In genomic region chr6:142013875-142014495, GRCh38 we compare ENCODE assay signal across 16 cellular contexts.
A peak's percentile ranks its signal among the peaks of the same experiment; 100 is the strongest.
DNase-seq lines count a peak whose midpoint lies in the region; ATAC-seq, FAIRE-seq and TF ChIP-seq lines count a peak whose summit lies in the region.
"Had no signal": no experiment of that assay in that cellular context is flagged by ENCODE, and none has a peak within 500 bp of the region (broad histone marks: within the 10 kb centered on the region; RNA-seq: fewer than 3 reads in every experiment).

No MANE protein-coding gene starts in this region.

- H3K9me1 ChIP-seq in keratinocyte (ENCODE audit: control insufficient read depth, extremely low read depth, insufficient read depth, low read length): no peaks in the 10 kb centered on the region

- dilution Hi-C loops in keratinocyte (cut with MboI; ENCODE audit: extremely low pct_ligation_motif_present, low sequenced_read_pairs): no loop called here

- in situ Hi-C loops in brain microvascular endothelial cell (cut with HindIII; ENCODE audit: low pct_ligation_motif_present, low sequenced_read_pairs): no loop called here

- H3K4me1 ChIP-seq in A673 (ENCODE audit: insufficient read depth, low read length, poor library complexity, severe bottlenecking) (peaks cover 19% of the 10 kb centered on the region), HUES48 (ENCODE audit: control insufficient read depth, insufficient read depth, low read length) (peaks cover 18% of the 10 kb centered on the region), keratinocyte (ENCODE audit: control insufficient read depth, extremely low read depth, insufficient read depth, low read length) (peaks cover 39% of the 10 kb centered on the region)

- no peaks in the 10 kb centered on the region for H3K79me2 ChIP-seq in keratinocyte (ENCODE audit: control insufficient read depth, insufficient read depth, low read length)

- ATAC-seq in activated T-cell treated with anti-CD3 and anti-CD28 coated beads, Interleukin-2, amount 50 U/mL, for 4 hours: no peak
- no peak for ATAC-seq in GM21360 (IDR thresholded peaks at IDR 0.05; ENCODE audit: unreplicated experiment)
- ATAC-seq: HepG2, sciatic nerve had no signal

- no peaks in the 10 kb centered on the region for H4K20me1 ChIP-seq in keratinocyte (ENCODE audit: control insufficient read depth, extremely low read depth, insufficient read depth, low read length)

- BruUV-seq in A673 (replicated peaks; lab: Mats Ljungman, UMichigan): no TSS peak

- peak overlapping the region; percentile 50 for H3K4me2 ChIP-seq in keratinocyte (ENCODE audit: control insufficient read depth, extremely low read depth, insufficient read depth, low read depth, low read length)

- intact Hi-C loops in A673 (cut with micrococcal nuclease; ENCODE audit: unreplicated experiment) (no loop called here), posterior cingulate gyrus (cut with DNase I) (no loop called here)

- H3K27ac ChIP-seq in A673 (ENCODE audit: low read depth, low read length, poor library complexity, severe bottlenecking): no peak overlapping the region
- H3K27ac ChIP-seq in HUES48 (ENCODE audit: low read depth, low read length): peak overlapping the region; percentile 86
- peak overlapping the region; percentile 86 for H3K27ac ChIP-seq in brain microvascular endothelial cell
- peak overlapping the region; percentile 86 for H3K27ac ChIP-seq in keratinocyte (ENCODE audit: control insufficient read depth, insufficient read depth, low read length)

- H2AFZ ChIP-seq in keratinocyte (ENCODE audit: control insufficient read depth, low read length): no peak overlapping the region

- H3K27me3 Mint-ChIP-seq in mesothelial cell of epicardium (ENCODE audit: low read depth): no peaks in the 10 kb centered on the region
- peaks cover 24% of the 10 kb centered on the region for H3K27me3 Mint-ChIP-seq in activated T-cell treated with anti-CD3 and anti-CD28 coated beads, Interleukin-2, amount 50 U/mL, for 4 hours (ENCODE audit: low read depth)

- H3K9me3 Mint-ChIP-seq in mesothelial cell of epicardium: no peaks in the 10 kb centered on the region
- peaks cover 3% of the 10 kb centered on the region for H3K9me3 Mint-ChIP-seq in activated T-cell treated with anti-CD3 and anti-CD28 coated beads, Interleukin-2, amount 50 U/mL, for 4 hours
- H3K9me3 Mint-ChIP-seq: nephron had no signal

- H3K27me3 ChIP-seq in A673 (replicated peaks; ENCODE audit: insufficient read depth, low read depth, low read length, poor library complexity) (no peaks in the 10 kb centered on the region), HUES48 (ENCODE audit: control insufficient read depth, insufficient read depth, low read length) (no peaks in the 10 kb centered on the region), brain microvascular endothelial cell (replicated peaks) (no peaks in the 10 kb centered on the region), keratinocyte (ENCODE audit: control insufficient read depth, extremely low read depth, insufficient read depth, low read length) (no peaks in the 10 kb centered on the region)

- no peaks in the 10 kb centered on the region for H3K36me3 Mint-ChIP-seq in mesothelial cell of epicardium
- no peaks in the 10 kb centered on the region for H3K36me3 Mint-ChIP-seq in activated T-cell treated with anti-CD3 and anti-CD28 coated beads, Interleukin-2, amount 50 U/mL, for 4 hours (ENCODE audit: insufficient read depth)

- peak; percentile 31 for DNase-seq in A673 (ENCODE audit: low spot score)
- DNase-seq in brain microvascular endothelial cell: peak; percentile 4
- DNase-seq in keratinocyte (ENCODE audit: low read depth, low spot score): no peak
- no peak for DNase-seq in mesothelial cell of epicardium (ENCODE audit: low spot score in 2 of 2, unreplicated experiment in 2 of 2)
- no peak for DNase-seq in posterior cingulate gyrus
- DNase-seq in activated T-cell treated with anti-CD3 and anti-CD28 coated beads, Interleukin-2, amount 50 U/mL, for 4 hours: no peak
- DNase-seq: activated naive CD4-positive, alpha-beta T cell treated with Interleukin-2 at 50 U/mL for 16 hours; cerebellar nuclear complex; GF-D8; NCI-H2171 treated with DMSO at 0.1 percent for 48 hours; stimulated activated naive CD4-positive, alpha-beta T cell had no signal

- peak; percentile 73 for FAIRE-seq in keratinocyte (lab: Jason Lieb, UNC)
- FAIRE-seq: HepG2 had no signal

- H3K4me3 Mint-ChIP-seq in mesothelial cell of epicardium: no peak overlapping the region
- H3K4me3 Mint-ChIP-seq in activated T-cell treated with anti-CD3 and anti-CD28 coated beads, Interleukin-2, amount 50 U/mL, for 4 hours: no peak overlapping the region
- H3K4me3 Mint-ChIP-seq: nephron had no signal

- TF ChIP-seq CTCF in A673 (conservative IDR thresholded peaks at IDR 0.05; ENCODE audit: low read depth, low read length) (no peak), brain microvascular endothelial cell (IDR thresholded peaks at IDR 0.05; ENCODE audit: low read depth, low read length, missing control alignments) (no peak), keratinocyte (optimal IDR thresholded peaks at IDR 0.05 in 1 of 3, IDR thresholded peaks at IDR 0.05 in 1 of 3, conservative IDR thresholded peaks at IDR 0.05 in 1 of 3; ENCODE audit: extremely low read depth in 1 of 3, insufficient read depth in 2 of 3, low read length in 3 of 3) (no peak), mesothelial cell of epicardium (IDR thresholded peaks at IDR 0.05; ENCODE audit: unreplicated experiment) (no peak)

- no peak overlapping the region for H3K27ac Mint-ChIP-seq in mesothelial cell of epicardium
- H3K27ac Mint-ChIP-seq: nephron had no signal

- H3K9me3 ChIP-seq in A673 (ENCODE audit: low read depth, low read length, poor library complexity, severe bottlenecking) (no peaks in the 10 kb centered on the region), HUES48 (ENCODE audit: control insufficient read depth, insufficient read depth, low read length) (no peaks in the 10 kb centered on the region), keratinocyte (ENCODE audit: control insufficient read depth, low read depth, low read length) (no peaks in the 10 kb centered on the region)

- H3K4me1 Mint-ChIP-seq in mesothelial cell of epicardium: peaks cover 22% of the 10 kb centered on the region
- H3K4me1 Mint-ChIP-seq in activated T-cell treated with anti-CD3 and anti-CD28 coated beads, Interleukin-2, amount 50 U/mL, for 4 hours (ENCODE audit: low read depth): peaks cover 7% of the 10 kb centered on the region

- H3K9ac ChIP-seq in HUES48 (ENCODE audit: low read depth, low read length) (no peak overlapping the region; the same call in 1 of the 2 replicates), keratinocyte (ENCODE audit: control insufficient read depth, extremely low read depth, insufficient read depth, low read length) (peak overlapping the region; percentile 2)

- POLR2A ChIA-PET in A673 (lab: Charles Lee; ENCODE audit: low non-redundant PET): interaction anchor here (0.7 kb wide), 1 partner anchor 1511 kb away, joined by 3 read pairs; no protein-coding TSS in a partner anchor

- H3K4me3 ChIP-seq in A673 (ENCODE audit: low read depth, low read length, poor library complexity, severe bottlenecking): no peak overlapping the region
- no peak overlapping the region for H3K4me3 ChIP-seq in HUES48 (ENCODE audit: low read depth, low read length)
- no peak overlapping the region for H3K4me3 ChIP-seq in brain microvascular endothelial cell (ENCODE audit: low read depth, low read length)
- H3K4me3 ChIP-seq in keratinocyte (ENCODE audit: control insufficient read depth in 2 of 3, extremely low read depth in 1 of 3, insufficient read depth in 2 of 3, low read depth in 1 of 3, low read length in 3 of 3): peak overlapping the region in 1 of 3 experiments; percentile 41

- no peaks in the 10 kb centered on the region for H3K36me3 ChIP-seq in A673 (ENCODE audit: insufficient read depth, low read length, poor library complexity, severe bottlenecking)
- no peaks in the 10 kb centered on the region for H3K36me3 ChIP-seq in HUES48 (ENCODE audit: control insufficient read depth, insufficient read depth, low read length)
- no peaks in the 10 kb centered on the region for H3K36me3 ChIP-seq in brain microvascular endothelial cell (replicated peaks)
- no peaks in the 10 kb centered on the region for H3K36me3 ChIP-seq in keratinocyte (ENCODE audit: control insufficient read depth in 2 of 2, extremely low read depth in 1 of 2, insufficient read depth in 2 of 2, low read length in 2 of 2)

- CTCF ChIA-PET in A673 (lab: Charles Lee): no interaction called here

Comparison
In these comparisons a context has a peak if more than half of its experiments do, and no peak if none do; other contexts are left out.
1. DNase-seq: peak in A673 (single experiment) and brain microvascular endothelial cell (single experiment); none in keratinocyte (single experiment), mesothelial cell of epicardium (0 of 2), posterior cingulate gyrus (0 of 10) and activated T-cell treated with anti-CD3 and anti-CD28 coated beads, Interleukin-2, amount 50 U/mL, for 4 hours (single experiment).